22 cellular contexts compared by ENCODE assay signal in the genomic region with DNA sequence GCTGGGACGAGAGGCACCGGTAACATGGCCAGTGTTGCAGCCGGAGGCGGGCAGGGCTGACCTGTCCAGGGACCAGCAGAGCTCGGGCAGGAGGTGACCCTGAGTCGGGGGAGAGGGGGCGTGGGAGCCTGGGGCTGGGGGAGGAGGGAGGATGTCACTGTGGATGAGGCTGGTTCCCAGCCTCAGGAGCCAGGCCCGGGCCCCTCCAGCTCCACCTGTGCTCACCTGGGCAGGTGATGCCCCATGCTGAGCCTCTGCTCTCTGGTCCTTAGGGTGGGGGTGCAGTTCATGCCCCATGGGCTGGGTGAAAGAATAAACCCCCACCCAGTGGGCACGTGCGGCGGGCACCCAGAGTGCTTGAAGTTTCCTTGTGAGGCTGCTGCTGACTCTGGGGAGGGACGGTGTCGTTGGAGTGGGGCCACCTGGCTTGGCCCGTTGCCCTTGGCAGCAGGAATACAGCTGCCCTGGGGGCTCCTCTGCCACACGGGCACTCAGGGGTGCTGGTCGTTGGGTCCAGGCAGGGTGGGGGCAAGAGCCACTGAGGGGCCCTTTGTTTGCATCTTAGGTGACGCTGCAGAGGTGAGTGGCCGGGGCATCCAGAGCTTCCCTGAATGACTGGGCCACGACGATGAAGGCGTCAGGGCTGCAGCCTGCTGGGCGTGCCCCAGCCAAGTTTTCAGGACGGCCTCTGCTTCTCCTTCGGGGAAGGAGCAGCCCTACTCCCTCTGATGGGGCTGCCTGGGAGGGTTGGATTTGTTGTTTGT. TPM values are rescaled to one million over a fixed set of nuclear protein-coding genes. Genes with fewer than 3 reads are reported as not detected.
DNase-seq lines count a peak whose midpoint lies in the region; ATAC-seq, FAIRE-seq and TF ChIP-seq lines count a peak whose summit lies in the region.
"Had no signal": no experiment of that assay in that cellular context is flagged by ENCODE, and none has a peak within 500 bp of the region (broad histone marks: within the 10 kb centered on the region; RNA-seq: fewer than 3 reads in every experiment).

No MANE protein-coding gene starts in this region.

- CTCF ChIA-PET in activated naive CD4-positive, alpha-beta T cell treated with anti-CD3 and anti-CD28 coated beads for 36 hours (lab: Charles Lee), result interaction anchor here (0.7 kb wide), 1 partner anchor 185 kb away, joined by 5 read pairs; no protein-coding TSS in a partner anchor
- CTCF ChIA-PET in GM12878 (lab: Yijun Ruan, JAX), result no interaction called here

- H3K4me1 ChIP-seq in GM12878 (ENCODE audit: control insufficient read depth, insufficient read depth, low read length) (0 out of 2 replicates have a peak, but pooled peaks cover 3% of the 10 kb centered on the region), neuronal stem cell (ENCODE audit: control insufficient read depth in 2 of 2, insufficient read depth in 1 of 2, low read depth in 1 of 2, low read length in 2 of 2) (peaks cover 29 to 31% of the 10 kb centered on the region in 2 donors), uterus (no peaks in the 10 kb centered on the region)

- no peaks in the 10 kb centered on the region for H3K79me1 ChIP-seq in neuronal stem cell (ENCODE audit: low read depth, low read length)

- BruUV-seq in GM12878 (replicated peaks; lab: Mats Ljungman, UMichigan), result no TSS peak

- no peaks in the 10 kb centered on the region for H3K36me3 Mint-ChIP-seq in activated naive CD4-positive, alpha-beta T cell treated with anti-CD3 and anti-CD28 coated beads for 36 hours (ENCODE audit: low read depth)
- H3K36me3 Mint-ChIP-seq: CD4-positive, CD25-positive, alpha-beta regulatory T cell had no signal

- peaks cover 25% of the 10 kb centered on the region for H3K4me1 Mint-ChIP-seq in activated naive CD4-positive, alpha-beta T cell treated with anti-CD3 and anti-CD28 coated beads for 36 hours (ENCODE audit: low read depth)

- peak overlapping the region; percentile 89 for H2AK5ac ChIP-seq in neuronal stem cell (ENCODE audit: low read depth, low read length)

- POLR2A ChIA-PET in GM12878 (lab: Charles Lee), result no interaction called here

- H3K27me3 Mint-ChIP-seq in activated naive CD4-positive, alpha-beta T cell treated with anti-CD3 and anti-CD28 coated beads for 36 hours (ENCODE audit: low read depth), result peaks cover 11% of the 10 kb centered on the region

- no peak overlapping the region for H3K9ac ChIP-seq in GM12878 (ENCODE audit: control insufficient read depth, insufficient read depth, low read length)
- no peak overlapping the region for H3K9ac ChIP-seq in neuronal stem cell (ENCODE audit: low read depth, low read length, poor library complexity)
- H3K9ac ChIP-seq: SK-N-SH had no signal

- H3K27me3 ChIP-seq in GM12878 (replicated peaks in 1 of 2; ENCODE audit: control insufficient read depth in 2 of 2, insufficient read depth in 2 of 2, low read length in 1 of 2), result no peaks in the 10 kb centered on the region
- H3K27me3 ChIP-seq in neuronal stem cell (ENCODE audit: control insufficient read depth in 3 of 3, insufficient read depth in 3 of 3, low read depth in 1 of 3, low read length in 3 of 3), result peaks cover 0 to 12% (median 5%) of the 10 kb centered on the region in 3 experiments
- peaks cover 3 to 6% of the 10 kb centered on the region in 2 donors for H3K27me3 ChIP-seq in uterus

- H3K4ac ChIP-seq in neuronal stem cell (ENCODE audit: low read length), result no peak overlapping the region

- ATAC-seq in GM12878, result no peak
- ATAC-seq in GM21515 (IDR thresholded peaks at IDR 0.05; ENCODE audit: unreplicated experiment), result no peak

- H3K4me3 ChIP-seq in GM12878 (no peak overlapping the region), neuronal stem cell (ENCODE audit: low read length in 2 of 2) (no peak overlapping the region), uterus (no peak overlapping the region)

- H3K4me2 ChIP-seq in GM12878 (ENCODE audit: control insufficient read depth, insufficient read depth), result no peak overlapping the region
- no peak overlapping the region for H3K4me2 ChIP-seq in neuronal stem cell (ENCODE audit: insufficient read depth, low read length, poor library complexity, severe bottlenecking)
- H3K4me2 ChIP-seq: SK-N-SH had no signal

- DNase-seq in activated naive CD4-positive, alpha-beta T cell treated with anti-CD3 and anti-CD28 coated beads, Interleukin-2, amount 50 U/mL, for 16 hours, result peak; percentile 9
- DNase-seq in activated naive CD4-positive, alpha-beta T cell treated with anti-CD3 and anti-CD28 coated beads for 36 hours, result no peak
- DNase-seq in GM20000 (ENCODE audit: low spot score), result peak; percentile 30
- DNase-seq in GM12878 (ENCODE audit: low read depth, low spot score), result no peak
- DNase-seq in neuronal stem cell (ENCODE audit: low spot score), result no peak
- DNase-seq in AG20443 (ENCODE audit: low spot score), result no peak
- DNase-seq in uterus, result no peak
- DNase-seq: CD4-positive, CD25-positive, alpha-beta regulatory T cell; HFFc6; Kasumi-1; NCI-H1417; NCI-H1694 treated with DMSO at 0.1 percent for 48 hours; NCI-H2081 treated with DMSO at 0.1 percent for 48 hours; NCI-H446; SHP77 treated with DMSO at 0.1 percent for 48 hours; SK-N-SH had no signal

- no peaks in the 10 kb centered on the region for H3K9me3 Mint-ChIP-seq in activated naive CD4-positive, alpha-beta T cell treated with anti-CD3 and anti-CD28 coated beads for 36 hours
- H3K9me3 Mint-ChIP-seq: HFFc6 had no signal

- in situ Hi-C loops in GM12878 (cut with MboI), result no loop called here

- peak overlapping the region; percentile 90 for H3K18ac ChIP-seq in neuronal stem cell (ENCODE audit: low read length)

- TF ChIP-seq CTCF in GM20000 (IDR thresholded peaks at IDR 0.05; ENCODE audit: extremely low read depth, missing control alignments), result no peak
- TF ChIP-seq CTCF in GM12878 (IDR thresholded peaks at IDR 0.05 in 2 of 3, conservative IDR thresholded peaks at IDR 0.05 in 1 of 3; ENCODE audit: control insufficient read depth in 2 of 3, extremely low read depth in 1 of 3, insufficient read depth in 1 of 3, low read depth in 3 of 3, low read length in 3 of 3), result no peak
- TF ChIP-seq CTCF in uterus (IDR thresholded peaks at IDR 0.05), result no peak

- no peak for FAIRE-seq in GM12878 (lab: Jason Lieb, UNC)
- FAIRE-seq: GM12891, H54 had no signal

- no peak overlapping the region for H3K27ac Mint-ChIP-seq in activated naive CD4-positive, alpha-beta T cell treated with anti-CD3 and anti-CD28 coated beads for 36 hours
- H3K27ac Mint-ChIP-seq: CD4-positive, CD25-positive, alpha-beta regulatory T cell; HFFc6 had no signal

- TF ChIP-seq POLR2A in GM12878 (IDR thresholded peaks at IDR 0.05; ENCODE audit: low read depth, low read length), result 0 out of 2 replicates have a peak, but pooled peaks have one; percentile 18
- no peak for TF ChIP-seq POLR2A in uterus (IDR thresholded peaks at IDR 0.05)

- H3K23ac ChIP-seq in neuronal stem cell (ENCODE audit: low read depth, low read length, poor library complexity), result peak overlapping the region; percentile 67

- SMC1A ChIA-PET in GM12878 (lab: Charles Lee; ENCODE audit: uncharacterized antibody, unreplicated experiment), result no interaction called here

- intact Hi-C loops in activated naive CD4-positive, alpha-beta T cell treated with anti-CD3 and anti-CD28 coated beads for 36 hours (cut with micrococcal nuclease), result no loop called here
- intact Hi-C loops in GM12878 (cut with micrococcal nuclease; ENCODE audit: unreplicated experiment), result no loop called here
- intact Hi-C loops in uterus (cut with DNase I; ENCODE audit: low total_unique reads), result no loop called here

- H3K79me2 ChIP-seq in GM12878 (ENCODE audit: control insufficient read depth, insufficient read depth, low read length), result no peaks in the 10 kb centered on the region

- H3K36me3 ChIP-seq in GM12878 (ENCODE audit: control insufficient read depth in 2 of 2, insufficient read depth in 2 of 2, low read length in 1 of 2) (no peaks in the 10 kb centered on the region), neuronal stem cell (replicated peaks in 1 of 2; ENCODE audit: control insufficient read depth in 2 of 2, insufficient read depth in 2 of 2, low read length in 2 of 2) (no peaks in the 10 kb centered on the region), uterus (no peaks in the 10 kb centered on the region)

- H4K91ac ChIP-seq in neuronal stem cell (ENCODE audit: low read depth, low read length, poor library complexity), result no peak overlapping the region

- no peak for TF ChIP-seq RAD21 in GM12878 (IDR thresholded peaks at IDR 0.05; ENCODE audit: insufficient read depth, low read depth, low read length)

- H4K20me1 ChIP-seq in GM12878 (ENCODE audit: control insufficient read depth, insufficient read depth), result no peaks in the 10 kb centered on the region

- peak overlapping the region; percentile 98 for H2BK15ac ChIP-seq in neuronal stem cell (ENCODE audit: low read length)

- H2BK120ac ChIP-seq in neuronal stem cell (ENCODE audit: low read depth, low read length), result no peak overlapping the region

- H3K4me3 Mint-ChIP-seq in activated naive CD4-positive, alpha-beta T cell treated with anti-CD3 and anti-CD28 coated beads for 36 hours, result no peak overlapping the region
- H3K4me3 Mint-ChIP-seq: CD4-positive, CD25-positive, alpha-beta regulatory T cell; HFFc6 had no signal

- H2BK5ac ChIP-seq in neuronal stem cell (ENCODE audit: low read length), result no peak overlapping the region

- RAD21 ChIA-PET in GM12878 (lab: Charles Lee; ENCODE audit: unreplicated experiment), result no interaction called here

- TF ChIP-seq EP300 in GM12878 (IDR thresholded peaks at IDR 0.05; ENCODE audit: borderline replicate concordance in 1 of 2, control insufficient read depth in 1 of 2, low read depth in 2 of 2, low read length in 2 of 2), result no peak

- 59% methylated on average over 21 of the region's 24 CpGs for WGBS in GM12878 (ENCODE audit: insufficient coverage, insufficient replicate concordance, low lambda C conversion rate, missing lambda C conversion rate)
- no CpG with 5 or more reads among the region's 24 CpGs for WGBS in neuronal stem cell (ENCODE audit: extremely low coverage in 2 of 2, insufficient read length in 2 of 2, insufficient replicate concordance in 1 of 2), 2 donors

- no peak overlapping the region for H4K8ac ChIP-seq in neuronal stem cell (ENCODE audit: low read depth, low read length)

- H3K9me3 ChIP-seq in GM12878 (replicated peaks; ENCODE audit: control insufficient read depth, insufficient read depth, low read length) (no peaks in the 10 kb centered on the region), neuronal stem cell (replicated peaks in 1 of 2; ENCODE audit: control insufficient read depth in 2 of 2, insufficient read depth in 1 of 2, low read depth in 1 of 2, low read length in 2 of 2) (peaks cover 0 to 1% of the 10 kb centered on the region in 2 donors), uterus (no peaks in the 10 kb centered on the region)
- H3K9me3 ChIP-seq: SK-N-SH had no signal

- no peak overlapping the region for H2AFZ ChIP-seq in GM12878 (ENCODE audit: control insufficient read depth, low read depth, low read length)
- H2AFZ ChIP-seq in neuronal stem cell (ENCODE audit: low read length), result no peak overlapping the region

- H3K14ac ChIP-seq in neuronal stem cell (ENCODE audit: low read length), result no peak overlapping the region

- H3K27ac ChIP-seq in GM12878 (ENCODE audit: control insufficient read depth, insufficient read depth) (no peak overlapping the region), neuronal stem cell (replicated peaks; ENCODE audit: low read length) (no peak overlapping the region), uterus (no peak overlapping the region)
- H3K27ac ChIP-seq: 22Rv1 had no signal

- H2BK12ac ChIP-seq in neuronal stem cell (ENCODE audit: low read length), result peak overlapping the region; percentile 73

RNA-seq across cellular contexts. Expression of a gene that starts 24.7 kb away (rescaled TPM):
- not detected for total RNA-seq in activated naive CD4-positive, alpha-beta T cell treated with anti-CD3 and anti-CD28 coated beads for 36 hours
- total RNA-seq in GM12878 (2013; cell fraction: nucleolus; rRNA removed), result 0.69 TPM in 1 of 2 replicates, not detected in the other
- not detected in 2 replicates for total RNA-seq in GM12878 (2014; rRNA removed)
- total RNA-seq in GM12878 (2014; rRNA removed; fragmentation: Illumina TruSeq; extraction: Trizol), result not detected in 2 replicates
- total RNA-seq in GM12878 (2021), result 0.33 TPM in 1 of 2 replicates, not detected in the other
- polyA plus RNA-seq in GM12878 (2011; ENCODE audit: low read depth), result not detected
- polyA plus RNA-seq in GM12878 (2011; rRNA removed), result not detected in 2 replicates
- 0.07 TPM in 1 of 2 replicates, not detected in the other for polyA plus RNA-seq in GM12878 (2011; cell fraction: cytosol; rRNA removed)
- polyA plus RNA-seq in GM12878 (2011; cell fraction: nucleus; rRNA removed), result 0.28 and 0.40 TPM in 2 replicates
- 0.11 TPM in 1 of 2 replicates, not detected in the other for polyA plus RNA-seq in GM12878 (2012)
- polyA plus RNA-seq in GM12878 (2014; fragmentation: Illumina TruSeq; extraction: Trizol), result not detected in 2 replicates
- not detected for polyA plus RNA-seq in GM12878 (2014; fragmentation: Nextera tagmentation; extraction: Ambion mirVana)
- 0.28 TPM in 1 of 2 replicates, not detected in the other for polyA plus RNA-seq in GM12878 (2014; rRNA removed)
- polyA plus RNA-seq in GM12878 (2016; fragmentation: Nextera tagmentation; extraction: Ambion mirVana), result not detected
- polyA minus RNA-seq in GM12878 (2011; rRNA and poly(A)+ RNA removed), result not detected in 2 replicates
- polyA minus RNA-seq in GM12878 (2011; cell fraction: cytosol; rRNA and poly(A)+ RNA removed), result not detected in 2 replicates
- polyA minus RNA-seq in GM12878 (2011; cell fraction: nucleus; rRNA and poly(A)+ RNA removed), result not detected in 2 replicates
- polyA plus RNA-seq in neuronal stem cell (2013, experiment 1 of 2), result not detected
- polyA plus RNA-seq in neuronal stem cell (2013, experiment 2 of 2), result not detected
- total RNA-seq in uterus, result not detected
- total RNA-seq: CD4-positive, CD25-positive, alpha-beta regulatory T cell; HFFc6; MCF 10A had no signal
- polyA plus RNA-seq: AG04450; CD4-positive, CD25-positive, alpha-beta regulatory T cell; SK-N-SH had no signal

Comparison
In these comparisons a context has a peak if more than half of its experiments do, and no peak if none do; other contexts are left out.
1. DNase-seq: peak in activated naive CD4-positive, alpha-beta T cell treated with anti-CD3 and anti-CD28 coated beads, Interleukin-2, amount 50 U/mL, for 16 hours (single experiment) and GM20000 (single experiment); none in activated naive CD4-positive, alpha-beta T cell treated with anti-CD3 and anti-CD28 coated beads for 36 hours (single experiment), GM12878 (single experiment), neuronal stem cell (single experiment), AG20443 (single experiment) and uterus (0 of 2).